Comparison of ENCODE assay signal across 8 cellular contexts in genomic region chr15:41116872-41117242, GRCh38. TPM values are rescaled to one million over a fixed set of nuclear protein-coding genes. Genes with fewer than 3 reads are reported as not detected.
DNase-seq lines count a peak whose midpoint lies in the region; ATAC-seq lines count a peak whose summit lies in the region.

No MANE protein-coding gene starts in this region.

- no peaks in the 10 kb centered on the region for H3K27me3 ChIP-seq in ACC112 (ENCODE audit: insufficient read depth, low read length)
- H3K27me3 ChIP-seq in muscle layer of colon (ENCODE audit: control insufficient read depth in 1 of 2, insufficient read depth in 2 of 2, low read length in 2 of 2): no peaks in the 10 kb centered on the region

- peaks cover 25% of the 10 kb centered on the region for H3K4me1 Mint-ChIP-seq in central memory CD8-positive, alpha-beta T cell

- ATAC-seq in central memory CD8-positive, alpha-beta T cell (replicated peaks; ENCODE audit: extremely low read depth, poor library complexity, severe bottlenecking): no peak
- no peak for ATAC-seq in GM21367 (IDR thresholded peaks at IDR 0.05; ENCODE audit: unreplicated experiment)

- no peaks in the 10 kb centered on the region for H3K9me3 Mint-ChIP-seq in central memory CD8-positive, alpha-beta T cell

- H3K4me1 ChIP-seq in ACC112 (ENCODE audit: control insufficient read depth, insufficient read depth, low read length, unreplicated experiment): peaks cover 7% of the 10 kb centered on the region
- peaks cover 15% of the 10 kb centered on the region for H3K4me1 ChIP-seq in muscle layer of colon (ENCODE audit: insufficient read depth, low read length)

- no peaks in the 10 kb centered on the region for H3K9me3 ChIP-seq in muscle layer of colon (ENCODE audit: low read length)

- no peaks in the 10 kb centered on the region for H3K27me3 Mint-ChIP-seq in central memory CD8-positive, alpha-beta T cell

- no peaks in the 10 kb centered on the region for H3K36me3 ChIP-seq in ACC112 (ENCODE audit: insufficient read depth, low read length)
- H3K36me3 ChIP-seq in muscle layer of colon (ENCODE audit: insufficient read depth, low read length): no peaks in the 10 kb centered on the region

- H2AFZ ChIP-seq in ACC112 (ENCODE audit: low read length, unreplicated experiment): peak overlapping the region; percentile 71

- H3K4me3 Mint-ChIP-seq in central memory CD8-positive, alpha-beta T cell: peak overlapping the region; percentile 94

- no peak for DNase-seq in Jurkat, Clone E6-1 (ENCODE audit: low read depth, low spot score)
- no peak for DNase-seq in central memory CD8-positive, alpha-beta T cell (ENCODE audit: low spot score in 2 of 2)
- DNase-seq in A172 (ENCODE audit: low spot score) (no peak), kidney tubule cell (ENCODE audit: low spot score) (no peak), NCI-H748 treated with DMSO at 0.1 percent for 48 hours (lab: John Stamatoyannopoulos, UW) (no peak)

- peaks cover 47% of the 10 kb centered on the region for H3K79me2 ChIP-seq in ACC112 (ENCODE audit: control insufficient read depth, insufficient read depth, low read length, unreplicated experiment)

- peak overlapping the region; percentile 99 for H3K27ac Mint-ChIP-seq in central memory CD8-positive, alpha-beta T cell (ENCODE audit: low read depth)

- H3K4me3 ChIP-seq in ACC112 (ENCODE audit: low read depth, low read length) (peak overlapping the region; percentile 86), muscle layer of colon (ENCODE audit: low read depth in 1 of 2, low read length in 2 of 2) (peak overlapping the region; percentile 84 to 93)
- peak overlapping the region; percentile 94 for H3K4me3 ChIP-seq in Jurkat, Clone E6-1 (ENCODE audit: low read length)

- H3K9ac ChIP-seq in muscle layer of colon (ENCODE audit: low read length): peak overlapping the region; percentile 81

- peak overlapping the region; percentile 91 for H3K27ac ChIP-seq in ACC112 (ENCODE audit: low read depth, low read length)
- peak overlapping the region; percentile 95 for H3K27ac ChIP-seq in muscle layer of colon (ENCODE audit: low read depth, low read length)

- peaks cover 12% of the 10 kb centered on the region for H3K36me3 Mint-ChIP-seq in central memory CD8-positive, alpha-beta T cell (ENCODE audit: insufficient read depth)

RNA-seq across cellular contexts. Expression of gene INO80, which starts 0.8 kb away (rescaled TPM):
- polyA plus RNA-seq in Jurkat, Clone E6-1 (2012; ENCODE audit: insufficient read depth, insufficient read length): 16.2 TPM
- 13.1 and 14.9 TPM in 2 replicates for total RNA-seq in A172 (2014; rRNA removed; shearing (Covaris generic))
